Comparison of ENCODE assay signal across 12 cellular contexts in the genomic region with DNA sequence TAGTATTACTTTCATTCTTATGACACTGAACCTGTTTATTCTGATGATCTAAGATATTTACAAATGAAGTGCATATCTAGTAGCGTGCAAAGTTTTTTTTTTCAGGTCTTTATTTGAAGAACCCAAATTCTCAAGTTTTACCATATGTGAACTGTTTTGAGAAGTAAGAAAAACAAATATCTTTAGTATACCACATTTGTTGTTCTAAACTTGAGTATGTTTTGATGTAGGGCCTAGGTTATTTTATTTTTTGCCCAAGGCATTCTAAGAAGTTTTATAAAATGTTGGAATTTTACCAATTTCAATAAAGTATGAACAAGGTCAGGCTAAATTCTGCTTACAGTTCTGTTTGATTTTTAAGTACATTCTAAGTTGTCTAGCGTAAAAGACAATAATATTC.
DNase-seq lines count a peak whose midpoint lies in the region; TF ChIP-seq lines count a peak whose summit lies in the region.
"Had no signal": no experiment of that assay in that cellular context is flagged by ENCODE, and none has a peak within 500 bp of the region (broad histone marks: within the 10 kb centered on the region; RNA-seq: fewer than 3 reads in every experiment).

No MANE protein-coding gene starts in this region.

- H3K79me2 ChIP-seq in neural progenitor cell (ENCODE audit: low read depth) = no peaks in the 10 kb centered on the region

- H3K9ac ChIP-seq in SK-N-MC (ENCODE audit: insufficient read length) (peak overlapping the region; percentile 81), neural progenitor cell (no peak overlapping the region)
- H3K9ac ChIP-seq: BLaER1 had no signal

- peaks cover 43% of the 10 kb centered on the region for H3K4me1 Mint-ChIP-seq in chondrocyte (ENCODE audit: low read depth)
- peaks cover 62% of the 10 kb centered on the region for H3K4me1 Mint-ChIP-seq in neural progenitor cell
- no peaks in the 10 kb centered on the region for H3K4me1 Mint-ChIP-seq in activated CD4-positive, alpha-beta memory T cell treated with anti-CD3 and anti-CD28 coated beads for 36 hours (ENCODE audit: low read depth)
- peaks cover 0 to 5% (median under 1%) of the 10 kb centered on the region in 4 donors for H3K4me1 Mint-ChIP-seq in CD4-positive, alpha-beta memory T cell

- peak overlapping the region; percentile 71 for H3K4me3 ChIP-seq in SK-N-MC
- H3K4me3 ChIP-seq in neural progenitor cell = no peak overlapping the region
- H3K4me3 ChIP-seq in CD4-positive, alpha-beta memory T cell (ENCODE audit: low read length in 2 of 2) = no peak overlapping the region
- no peak overlapping the region for H3K4me3 ChIP-seq in testis
- H3K4me3 ChIP-seq: BLaER1, GM23338 had no signal

- H3K27me3 Mint-ChIP-seq in chondrocyte (ENCODE audit: low read depth) (no peaks in the 10 kb centered on the region), neural progenitor cell (ENCODE audit: insufficient read depth, low read depth) (no peaks in the 10 kb centered on the region)
- no peaks in the 10 kb centered on the region for H3K27me3 Mint-ChIP-seq in activated CD4-positive, alpha-beta memory T cell treated with anti-CD3 and anti-CD28 coated beads for 36 hours
- no peaks in the 10 kb centered on the region for H3K27me3 Mint-ChIP-seq in CD4-positive, alpha-beta memory T cell

- no peaks in the 10 kb centered on the region for H3K36me3 Mint-ChIP-seq in chondrocyte (ENCODE audit: low read depth)
- peaks cover 2% of the 10 kb centered on the region for H3K36me3 Mint-ChIP-seq in neural progenitor cell
- peaks cover 4% of the 10 kb centered on the region for H3K36me3 Mint-ChIP-seq in activated CD4-positive, alpha-beta memory T cell treated with anti-CD3 and anti-CD28 coated beads for 36 hours
- H3K36me3 Mint-ChIP-seq in CD4-positive, alpha-beta memory T cell = peaks cover 9 to 30% of the 10 kb centered on the region in 2 donors

- 82 to 83% methylated on average over 2 of the region's 2 CpGs for WGBS in testis, 2 donors

- H3K9me3 Mint-ChIP-seq in chondrocyte (ENCODE audit: low read depth) (no peaks in the 10 kb centered on the region), neural progenitor cell (no peaks in the 10 kb centered on the region)
- H3K9me3 Mint-ChIP-seq in activated CD4-positive, alpha-beta memory T cell treated with anti-CD3 and anti-CD28 coated beads for 36 hours = no peaks in the 10 kb centered on the region
- peaks cover 0 to 3% (median under 1%) of the 10 kb centered on the region in 8 donors for H3K9me3 Mint-ChIP-seq in CD4-positive, alpha-beta memory T cell
- H3K9me3 Mint-ChIP-seq: GM23338 had no signal

- no peak for TF ChIP-seq POLR2A in testis (IDR thresholded peaks at IDR 0.05)

- POLR2A ChIA-PET in activated CD4-positive, alpha-beta memory T cell treated with anti-CD3 and anti-CD28 coated beads for 36 hours (lab: Charles Lee) = no interaction called here
- POLR2A ChIA-PET in CD4-positive, alpha-beta memory T cell (lab: Charles Lee; ENCODE audit: partially characterized antibody) = no interaction called here

- peak overlapping the region; percentile 100 for H3K27ac ChIP-seq in SK-N-MC
- no peak overlapping the region for H3K27ac ChIP-seq in neural progenitor cell
- H3K27ac ChIP-seq in CD4-positive, alpha-beta memory T cell (ENCODE audit: low read depth, low read length) = no peak overlapping the region
- H3K27ac ChIP-seq in testis = no peak overlapping the region
- H3K27ac ChIP-seq: BLaER1 had no signal

- peaks cover 13% of the 10 kb centered on the region for H3K4me1 ChIP-seq in neural progenitor cell
- no peaks in the 10 kb centered on the region for H3K4me1 ChIP-seq in CD4-positive, alpha-beta memory T cell (ENCODE audit: insufficient read depth, low read length)
- no peaks in the 10 kb centered on the region for H3K4me1 ChIP-seq in testis

- TF ChIP-seq CTCF in chondrocyte (IDR thresholded peaks at IDR 0.05) (no peak), neural progenitor cell (IDR thresholded peaks at IDR 0.05) (no peak), testis (IDR thresholded peaks at IDR 0.05) (no peak)

- no peak overlapping the region for H3K4me3 Mint-ChIP-seq in chondrocyte (ENCODE audit: unreplicated experiment)
- no peak overlapping the region for H3K4me3 Mint-ChIP-seq in neural progenitor cell
- no peak overlapping the region for H3K4me3 Mint-ChIP-seq in activated CD4-positive, alpha-beta memory T cell treated with anti-CD3 and anti-CD28 coated beads for 36 hours
- no peak overlapping the region for H3K4me3 Mint-ChIP-seq in CD4-positive, alpha-beta memory T cell
- H3K4me3 Mint-ChIP-seq: GM23338 had no signal

- H3K27ac Mint-ChIP-seq in chondrocyte (ENCODE audit: unreplicated experiment) (peak overlapping the region; percentile 54), neural progenitor cell (peak overlapping the region; percentile 60)
- no peak overlapping the region for H3K27ac Mint-ChIP-seq in activated CD4-positive, alpha-beta memory T cell treated with anti-CD3 and anti-CD28 coated beads for 36 hours
- H3K27ac Mint-ChIP-seq in CD4-positive, alpha-beta memory T cell = no peak overlapping the region
- H3K27ac Mint-ChIP-seq: GM23338 had no signal

- peaks cover 5% of the 10 kb centered on the region for H3K36me3 ChIP-seq in SK-N-MC (ENCODE audit: insufficient read depth, low read length)
- no peaks in the 10 kb centered on the region for H3K36me3 ChIP-seq in neural progenitor cell
- no peaks in the 10 kb centered on the region for H3K36me3 ChIP-seq in CD4-positive, alpha-beta memory T cell (ENCODE audit: insufficient read depth, low read length)
- H3K36me3 ChIP-seq in testis (ENCODE audit: low read depth, missing control alignments) = no peaks in the 10 kb centered on the region
- H3K36me3 ChIP-seq: BLaER1 had no signal

- no peaks in the 10 kb centered on the region for H3F3A ChIP-seq in neural progenitor cell (ENCODE audit: low read depth)

- no peaks in the 10 kb centered on the region for H4K20me1 ChIP-seq in neural progenitor cell (ENCODE audit: low read depth)
- H4K20me1 ChIP-seq: BLaER1 had no signal

- no peak overlapping the region for H2AFZ ChIP-seq in neural progenitor cell (replicated peaks)
- H2AFZ ChIP-seq: GM23338 had no signal

- CTCF ChIA-PET in activated CD4-positive, alpha-beta memory T cell treated with anti-CD3 and anti-CD28 coated beads for 36 hours (lab: Charles Lee) = no interaction called here
- CTCF ChIA-PET in CD4-positive, alpha-beta memory T cell (lab: Charles Lee; ENCODE audit: partially characterized antibody) = no interaction called here

- intact Hi-C loops in activated CD4-positive, alpha-beta memory T cell treated with anti-CD3 and anti-CD28 coated beads for 36 hours (cut with micrococcal nuclease) = no loop called here
- intact Hi-C loops in CD4-positive, alpha-beta memory T cell (cut with micrococcal nuclease) = no loop called here
- intact Hi-C loops in testis (cut with DNase I; ENCODE audit: low total_unique reads) = no loop called here

- no peak for DNase-seq in SK-N-MC (ENCODE audit: low read depth, low spot score)
- DNase-seq in chondrocyte (ENCODE audit: low spot score) = no peak
- no peak for DNase-seq in neural progenitor cell (ENCODE audit: low spot score)
- no peak for DNase-seq in activated CD4-positive, alpha-beta memory T cell treated with anti-CD3 and anti-CD28 coated beads for 36 hours
- DNase-seq in CD4-positive, alpha-beta memory T cell = no peak
- no peak for DNase-seq in testis
- DNase-seq: AML-193, DMS 273 treated with DMSO at 0.1 percent for 48 hours, H7, IMR-90 had no signal

- H3K9me3 ChIP-seq in SK-N-MC (ENCODE audit: low read depth, low read length) (no peaks in the 10 kb centered on the region), neural progenitor cell (ENCODE audit: low read depth) (no peaks in the 10 kb centered on the region), testis (no peaks in the 10 kb centered on the region)
- H3K9me3 ChIP-seq in CD4-positive, alpha-beta memory T cell (ENCODE audit: control insufficient read depth in 1 of 2, low read length in 2 of 2) = no peaks in the 10 kb centered on the region

- H3K27me3 ChIP-seq in neural progenitor cell (no peaks in the 10 kb centered on the region), testis (no peaks in the 10 kb centered on the region)
- H3K27me3 ChIP-seq in CD4-positive, alpha-beta memory T cell (ENCODE audit: insufficient read depth, low read length) = no peaks in the 10 kb centered on the region
- H3K27me3 ChIP-seq: BLaER1 had no signal

- H3K4me2 ChIP-seq in neural progenitor cell = no peak overlapping the region
- H3K4me2 ChIP-seq: BLaER1, GM23338 had no signal

Comparison
In these comparisons a context has a peak if more than half of its experiments do, and no peak if none do; other contexts are left out.
1. H3K27ac Mint-ChIP-seq: peak in chondrocyte (single experiment) and neural progenitor cell (single experiment); none in activated CD4-positive, alpha-beta memory T cell treated with anti-CD3 and anti-CD28 coated beads for 36 hours (single experiment) and CD4-positive, alpha-beta memory T cell (0 of 7).